ENCODE assay signal across 1 cellular context in the genomic region with DNA sequence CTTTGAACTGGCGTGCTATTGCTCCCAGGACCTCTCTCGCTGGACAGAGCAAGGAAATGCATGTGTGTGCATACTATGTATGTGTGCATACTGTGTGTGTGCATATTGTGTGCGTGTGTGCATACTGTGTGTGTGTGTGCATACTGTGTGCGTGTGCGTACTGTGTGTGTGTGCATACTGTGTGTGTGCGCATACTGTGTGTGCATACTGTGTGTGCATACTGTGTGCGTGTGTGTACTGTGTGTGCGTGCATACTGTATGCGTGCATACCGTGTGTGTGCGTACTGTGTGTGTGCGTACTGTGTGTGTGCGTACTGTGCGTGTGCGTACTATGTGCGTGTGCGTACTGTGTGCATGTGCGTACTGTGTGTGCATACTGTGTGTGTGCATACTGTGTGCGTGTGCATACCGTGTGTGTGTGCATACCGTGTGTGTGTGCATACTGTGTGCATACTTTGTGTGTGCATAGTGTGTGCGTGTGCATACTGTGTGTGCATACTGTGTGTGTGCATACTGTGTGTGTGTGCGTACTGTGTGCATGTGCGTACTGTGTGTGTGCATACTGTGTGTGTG.
TF ChIP-seq lines count a peak whose summit lies in the region.

No MANE protein-coding gene starts in this region.

TF ChIP-seq in GM23338, 12 proteins besides CTCF, POLR2A, EP300 and RAD21:
- TF ChIP-seq, protein P1, sequence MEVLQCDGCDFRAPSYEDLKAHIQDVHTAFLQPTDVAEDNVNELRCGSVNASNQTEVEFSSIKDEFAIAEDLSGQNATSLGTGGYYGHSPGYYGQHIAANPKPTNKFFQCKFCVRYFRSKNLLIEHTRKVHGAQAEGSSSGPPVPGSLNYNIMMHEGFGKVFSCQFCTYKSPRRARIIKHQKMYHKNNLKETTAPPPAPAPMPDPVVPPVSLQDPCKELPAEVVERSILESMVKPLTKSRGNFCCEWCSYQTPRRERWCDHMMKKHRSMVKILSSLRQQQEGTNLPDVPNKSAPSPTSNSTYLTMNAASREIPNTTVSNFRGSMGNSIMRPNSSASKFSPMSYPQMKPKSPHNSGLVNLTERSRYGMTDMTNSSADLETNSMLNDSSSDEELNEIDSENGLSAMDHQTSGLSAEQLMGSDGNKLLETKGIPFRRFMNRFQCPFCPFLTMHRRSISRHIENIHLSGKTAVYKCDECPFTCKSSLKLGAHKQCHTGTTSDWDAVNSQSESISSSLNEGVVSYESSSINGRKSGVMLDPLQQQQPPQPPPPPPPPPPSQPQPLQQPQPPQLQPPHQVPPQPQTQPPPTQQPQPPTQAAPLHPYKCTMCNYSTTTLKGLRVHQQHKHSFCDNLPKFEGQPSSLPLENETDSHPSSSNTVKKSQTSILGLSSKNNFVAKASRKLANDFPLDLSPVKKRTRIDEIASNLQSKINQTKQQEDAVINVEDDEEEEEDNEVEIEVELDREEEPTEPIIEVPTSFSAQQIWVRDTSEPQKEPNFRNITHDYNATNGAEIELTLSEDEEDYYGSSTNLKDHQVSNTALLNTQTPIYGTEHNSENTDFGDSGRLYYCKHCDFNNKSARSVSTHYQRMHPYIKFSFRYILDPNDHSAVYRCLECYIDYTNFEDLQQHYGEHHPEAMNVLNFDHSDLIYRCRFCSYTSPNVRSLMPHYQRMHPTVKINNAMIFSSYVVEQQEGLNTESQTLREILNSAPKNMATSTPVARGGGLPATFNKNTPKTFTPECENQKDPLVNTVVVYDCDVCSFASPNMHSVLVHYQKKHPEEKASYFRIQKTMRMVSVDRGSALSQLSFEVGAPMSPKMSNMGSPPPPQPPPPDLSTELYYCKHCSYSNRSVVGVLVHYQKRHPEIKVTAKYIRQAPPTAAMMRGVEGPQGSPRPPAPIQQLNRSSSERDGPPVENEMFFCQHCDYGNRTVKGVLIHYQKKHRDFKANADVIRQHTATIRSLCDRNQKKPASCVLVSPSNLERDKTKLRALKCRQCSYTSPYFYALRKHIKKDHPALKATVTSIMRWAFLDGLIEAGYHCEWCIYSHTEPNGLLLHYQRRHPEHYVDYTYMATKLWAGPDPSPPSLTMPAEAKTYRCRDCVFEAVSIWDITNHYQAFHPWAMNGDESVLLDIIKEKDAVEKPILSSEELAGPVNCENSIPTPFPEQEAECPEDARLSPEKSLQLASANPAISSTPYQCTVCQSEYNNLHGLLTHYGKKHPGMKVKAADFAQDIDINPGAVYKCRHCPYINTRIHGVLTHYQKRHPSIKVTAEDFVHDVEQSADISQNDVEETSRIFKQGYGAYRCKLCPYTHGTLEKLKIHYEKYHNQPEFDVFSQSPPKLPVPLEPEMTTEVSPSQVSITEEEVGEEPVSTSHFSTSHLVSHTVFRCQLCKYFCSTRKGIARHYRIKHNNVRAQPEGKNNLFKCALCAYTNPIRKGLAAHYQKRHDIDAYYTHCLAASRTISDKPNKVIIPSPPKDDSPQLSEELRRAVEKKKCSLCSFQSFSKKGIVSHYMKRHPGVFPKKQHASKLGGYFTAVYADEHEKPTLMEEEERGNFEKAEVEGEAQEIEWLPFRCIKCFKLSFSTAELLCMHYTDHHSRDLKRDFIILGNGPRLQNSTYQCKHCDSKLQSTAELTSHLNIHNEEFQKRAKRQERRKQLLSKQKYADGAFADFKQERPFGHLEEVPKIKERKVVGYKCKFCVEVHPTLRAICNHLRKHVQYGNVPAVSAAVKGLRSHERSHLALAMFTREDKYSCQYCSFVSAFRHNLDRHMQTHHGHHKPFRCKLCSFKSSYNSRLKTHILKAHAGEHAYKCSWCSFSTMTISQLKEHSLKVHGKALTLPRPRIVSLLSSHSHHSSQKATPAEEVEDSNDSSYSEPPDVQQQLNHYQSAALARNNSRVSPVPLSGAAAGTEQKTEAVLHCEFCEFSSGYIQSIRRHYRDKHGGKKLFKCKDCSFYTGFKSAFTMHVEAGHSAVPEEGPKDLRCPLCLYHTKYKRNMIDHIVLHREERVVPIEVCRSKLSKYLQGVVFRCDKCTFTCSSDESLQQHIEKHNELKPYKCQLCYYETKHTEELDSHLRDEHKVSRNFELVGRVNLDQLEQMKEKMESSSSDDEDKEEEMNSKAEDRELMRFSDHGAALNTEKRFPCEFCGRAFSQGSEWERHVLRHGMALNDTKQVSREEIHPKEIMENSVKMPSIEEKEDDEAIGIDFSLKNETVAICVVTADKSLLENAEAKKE (CRISPR knock-in tag; IDR thresholded peaks at IDR 0.05): no peak
- no peak for TF ChIP-seq JUNB (IDR thresholded peaks at IDR 0.05; ENCODE audit: unreplicated experiment)
- no peak for TF ChIP-seq NANOG (IDR thresholded peaks at IDR 0.05; ENCODE audit: borderline replicate concordance)
- TF ChIP-seq, protein P2, sequence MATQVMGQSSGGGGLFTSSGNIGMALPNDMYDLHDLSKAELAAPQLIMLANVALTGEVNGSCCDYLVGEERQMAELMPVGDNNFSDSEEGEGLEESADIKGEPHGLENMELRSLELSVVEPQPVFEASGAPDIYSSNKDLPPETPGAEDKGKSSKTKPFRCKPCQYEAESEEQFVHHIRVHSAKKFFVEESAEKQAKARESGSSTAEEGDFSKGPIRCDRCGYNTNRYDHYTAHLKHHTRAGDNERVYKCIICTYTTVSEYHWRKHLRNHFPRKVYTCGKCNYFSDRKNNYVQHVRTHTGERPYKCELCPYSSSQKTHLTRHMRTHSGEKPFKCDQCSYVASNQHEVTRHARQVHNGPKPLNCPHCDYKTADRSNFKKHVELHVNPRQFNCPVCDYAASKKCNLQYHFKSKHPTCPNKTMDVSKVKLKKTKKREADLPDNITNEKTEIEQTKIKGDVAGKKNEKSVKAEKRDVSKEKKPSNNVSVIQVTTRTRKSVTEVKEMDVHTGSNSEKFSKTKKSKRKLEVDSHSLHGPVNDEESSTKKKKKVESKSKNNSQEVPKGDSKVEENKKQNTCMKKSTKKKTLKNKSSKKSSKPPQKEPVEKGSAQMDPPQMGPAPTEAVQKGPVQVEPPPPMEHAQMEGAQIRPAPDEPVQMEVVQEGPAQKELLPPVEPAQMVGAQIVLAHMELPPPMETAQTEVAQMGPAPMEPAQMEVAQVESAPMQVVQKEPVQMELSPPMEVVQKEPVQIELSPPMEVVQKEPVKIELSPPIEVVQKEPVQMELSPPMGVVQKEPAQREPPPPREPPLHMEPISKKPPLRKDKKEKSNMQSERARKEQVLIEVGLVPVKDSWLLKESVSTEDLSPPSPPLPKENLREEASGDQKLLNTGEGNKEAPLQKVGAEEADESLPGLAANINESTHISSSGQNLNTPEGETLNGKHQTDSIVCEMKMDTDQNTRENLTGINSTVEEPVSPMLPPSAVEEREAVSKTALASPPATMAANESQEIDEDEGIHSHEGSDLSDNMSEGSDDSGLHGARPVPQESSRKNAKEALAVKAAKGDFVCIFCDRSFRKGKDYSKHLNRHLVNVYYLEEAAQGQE (IDR thresholded peaks at IDR 0.05; ENCODE audit: unreplicated experiment): no peak
- TF ChIP-seq CREB1 (CRISPR knock-in tag; IDR thresholded peaks at IDR 0.05; ENCODE audit: low read depth): no peak
- TF ChIP-seq, protein P3, sequence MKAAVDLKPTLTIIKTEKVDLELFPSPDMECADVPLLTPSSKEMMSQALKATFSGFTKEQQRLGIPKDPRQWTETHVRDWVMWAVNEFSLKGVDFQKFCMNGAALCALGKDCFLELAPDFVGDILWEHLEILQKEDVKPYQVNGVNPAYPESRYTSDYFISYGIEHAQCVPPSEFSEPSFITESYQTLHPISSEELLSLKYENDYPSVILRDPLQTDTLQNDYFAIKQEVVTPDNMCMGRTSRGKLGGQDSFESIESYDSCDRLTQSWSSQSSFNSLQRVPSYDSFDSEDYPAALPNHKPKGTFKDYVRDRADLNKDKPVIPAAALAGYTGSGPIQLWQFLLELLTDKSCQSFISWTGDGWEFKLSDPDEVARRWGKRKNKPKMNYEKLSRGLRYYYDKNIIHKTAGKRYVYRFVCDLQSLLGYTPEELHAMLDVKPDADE (IDR thresholded peaks at IDR 0.05): no peak
- no peak for TF ChIP-seq EZH2phosphoT487 (IDR thresholded peaks at IDR 0.05; ENCODE audit: unreplicated experiment)
- no peak for TF ChIP-seq ZNF331 (CRISPR knock-in tag; IDR thresholded peaks at IDR 0.05; ENCODE audit: low read depth)
- no peak for TF ChIP-seq ZNF114 (CRISPR knock-in tag; IDR thresholded peaks at IDR 0.05)
- no peak for TF ChIP-seq EZH2 (IDR thresholded peaks at IDR 0.05; ENCODE audit: low read depth, unreplicated experiment)
- TF ChIP-seq POLR2AphosphoS5 (IDR thresholded peaks at IDR 0.05; ENCODE audit: low read depth): no peak
- TF ChIP-seq STAT1 (IDR thresholded peaks at IDR 0.05; ENCODE audit: unreplicated experiment): no peak
TF ChIP-seq in GM23338: peak in this region for 0.
